8 cellular contexts compared by ENCODE assay signal in the genomic region with DNA sequence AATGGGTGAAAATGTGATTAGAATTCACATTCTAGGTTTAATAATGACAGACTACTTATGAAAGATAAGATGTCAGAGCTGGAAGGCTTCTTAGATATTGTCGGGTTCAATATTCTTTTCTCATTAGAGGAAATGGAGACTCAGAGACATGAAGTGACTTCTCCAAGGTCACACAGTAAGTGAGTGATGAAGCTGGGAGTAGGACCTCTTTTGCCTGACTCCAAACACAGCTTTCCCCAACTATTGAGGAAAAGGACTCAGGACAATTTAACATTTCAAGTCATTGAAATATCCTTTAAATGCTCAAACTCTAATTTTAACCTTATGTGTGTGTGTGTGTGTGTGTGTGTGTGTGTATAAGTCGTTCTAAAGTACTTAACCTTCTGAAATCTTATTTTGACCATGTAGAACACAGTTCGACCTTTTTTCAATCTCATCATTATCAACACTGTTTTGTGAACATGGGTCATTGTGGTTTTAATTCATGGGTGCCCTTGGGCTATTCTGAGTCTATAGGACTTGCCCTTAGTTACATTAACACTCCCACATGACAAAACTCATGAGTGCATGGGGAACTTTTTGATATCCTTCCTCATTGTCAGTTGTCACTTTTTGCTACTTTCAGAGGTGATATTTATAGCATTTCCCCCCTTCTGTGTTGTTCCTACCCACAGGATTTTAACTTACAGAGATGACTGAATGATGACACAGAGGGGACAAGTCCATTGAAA. TPM values are rescaled to one million over a fixed set of nuclear protein-coding genes. Genes with fewer than 3 reads are reported as not detected.
A peak's percentile ranks its signal among the peaks of the same experiment; 100 is the strongest.
DNase-seq lines count a peak whose midpoint lies in the region; ATAC-seq and TF ChIP-seq lines count a peak whose summit lies in the region.

No MANE protein-coding gene starts in this region.

- H3K79me2 ChIP-seq in neural progenitor cell (ENCODE audit: low read depth) = no peaks in the 10 kb centered on the region

- TF ChIP-seq CTCF in GM10248 (IDR thresholded peaks at IDR 0.05; ENCODE audit: control extremely low read depth, extremely low read depth, low read depth, missing control alignments) (no peak), neural progenitor cell (IDR thresholded peaks at IDR 0.05) (no peak)

- no peaks in the 10 kb centered on the region for H3K27me3 Mint-ChIP-seq in naive thymus-derived CD8-positive, alpha-beta T cell
- no peaks in the 10 kb centered on the region for H3K27me3 Mint-ChIP-seq in neural progenitor cell (ENCODE audit: insufficient read depth, low read depth)

- H3K4me1 ChIP-seq in neural progenitor cell = peaks cover 10% of the 10 kb centered on the region

- no peak overlapping the region for H3K27ac ChIP-seq in neural progenitor cell

- peak; percentile 45 for ATAC-seq in GM21619 (IDR thresholded peaks at IDR 0.05; ENCODE audit: unreplicated experiment)
- ATAC-seq in naive thymus-derived CD8-positive, alpha-beta T cell = no peak
- ATAC-seq in GM19324 (IDR thresholded peaks at IDR 0.05; ENCODE audit: low FRiP score, unreplicated experiment) = no peak

- CTCF ChIA-PET in GM10248 (lab: Yijun Ruan, JAX) = interaction anchor here (1.6 to 2.0 kb wide), 2 partner anchors 14 to 54 kb away, joined by 3 to 7 read pairs; no protein-coding TSS in a partner anchor

- H3K27me3 ChIP-seq in neural progenitor cell = no peaks in the 10 kb centered on the region

- H3K36me3 Mint-ChIP-seq in naive thymus-derived CD8-positive, alpha-beta T cell = no peaks in the 10 kb centered on the region
- H3K36me3 Mint-ChIP-seq in neural progenitor cell = no peaks in the 10 kb centered on the region

- DNase-seq in GM10248 (ENCODE audit: extremely low spot score) = peak; percentile 34
- peak; percentile 61 for DNase-seq in NOMO-1 treated with DMSO at 0.1 percent for 48 hours (lab: John Stamatoyannopoulos, UW; ENCODE audit: unreplicated experiment)
- no peak for DNase-seq in naive thymus-derived CD8-positive, alpha-beta T cell
- no peak for DNase-seq in NCI-H510A treated with DMSO at 0.1 percent for 48 hours (lab: John Stamatoyannopoulos, UW)
- DNase-seq in D341Med (ENCODE audit: low spot score) = no peak
- DNase-seq in neural progenitor cell (ENCODE audit: low spot score) = no peak

- no peaks in the 10 kb centered on the region for H3F3A ChIP-seq in neural progenitor cell (ENCODE audit: low read depth)

- no peak overlapping the region for H3K4me3 ChIP-seq in neural progenitor cell

- no peak overlapping the region for H3K4me3 Mint-ChIP-seq in naive thymus-derived CD8-positive, alpha-beta T cell
- no peak overlapping the region for H3K4me3 Mint-ChIP-seq in neural progenitor cell

- no peak overlapping the region for H3K4me2 ChIP-seq in neural progenitor cell

- peaks cover 22 to 88% (median 69%) of the 10 kb centered on the region in 4 donors for H3K4me1 Mint-ChIP-seq in naive thymus-derived CD8-positive, alpha-beta T cell
- H3K4me1 Mint-ChIP-seq in neural progenitor cell = peaks cover 23% of the 10 kb centered on the region

- H3K9me3 Mint-ChIP-seq in naive thymus-derived CD8-positive, alpha-beta T cell = no peaks in the 10 kb centered on the region
- H3K9me3 Mint-ChIP-seq in neural progenitor cell = no peaks in the 10 kb centered on the region

- POLR2A ChIA-PET in GM10248 (lab: Yijun Ruan, JAX) = interaction anchor here (0.6 kb wide), 2 partner anchors 11 to 21 kb away, joined by 3 to 8 read pairs; no protein-coding TSS in a partner anchor
- POLR2A ChIA-PET in naive thymus-derived CD8-positive, alpha-beta T cell (lab: Charles Lee) = no interaction called here

- no peaks in the 10 kb centered on the region for H3K36me3 ChIP-seq in neural progenitor cell

- peak overlapping the region in 6 of 10 donors; percentile 5 to 71 (median 45) for H3K27ac Mint-ChIP-seq in naive thymus-derived CD8-positive, alpha-beta T cell
- H3K27ac Mint-ChIP-seq in neural progenitor cell = no peak overlapping the region

- H3K9me3 ChIP-seq in neural progenitor cell (ENCODE audit: low read depth) = no peaks in the 10 kb centered on the region

- no peaks in the 10 kb centered on the region for H4K20me1 ChIP-seq in neural progenitor cell (ENCODE audit: low read depth)

- H2AFZ ChIP-seq in neural progenitor cell (replicated peaks) = no peak overlapping the region

- no peak overlapping the region for H3K9ac ChIP-seq in neural progenitor cell

RNA-seq across cellular contexts. Expression of a gene that starts 53.0 kb away (rescaled TPM):
- 10 to 100 TPM; 15.8 to 17.1 TPM for total RNA-seq in naive thymus-derived CD8-positive, alpha-beta T cell
- 1 to 10 TPM; 1.3 to 3.8 (median 1.4) TPM for polyA plus RNA-seq in naive thymus-derived CD8-positive, alpha-beta T cell
- 2.9 and 3.3 TPM in 2 replicates for total RNA-seq in neural progenitor cell (ENCODE audit: low replicate concordance)

Comparison
In these comparisons a context has a peak if more than half of its experiments do, and no peak if none do; other contexts are left out.
1. DNase-seq: peak in GM10248 (single experiment) and NOMO-1 treated with DMSO at 0.1 percent for 48 hours (single experiment); none in naive thymus-derived CD8-positive, alpha-beta T cell (0 of 10), NCI-H510A treated with DMSO at 0.1 percent for 48 hours (single experiment), D341Med (single experiment) and neural progenitor cell (single experiment).